9 cellular contexts compared by ENCODE assay signal in the genomic region with DNA sequence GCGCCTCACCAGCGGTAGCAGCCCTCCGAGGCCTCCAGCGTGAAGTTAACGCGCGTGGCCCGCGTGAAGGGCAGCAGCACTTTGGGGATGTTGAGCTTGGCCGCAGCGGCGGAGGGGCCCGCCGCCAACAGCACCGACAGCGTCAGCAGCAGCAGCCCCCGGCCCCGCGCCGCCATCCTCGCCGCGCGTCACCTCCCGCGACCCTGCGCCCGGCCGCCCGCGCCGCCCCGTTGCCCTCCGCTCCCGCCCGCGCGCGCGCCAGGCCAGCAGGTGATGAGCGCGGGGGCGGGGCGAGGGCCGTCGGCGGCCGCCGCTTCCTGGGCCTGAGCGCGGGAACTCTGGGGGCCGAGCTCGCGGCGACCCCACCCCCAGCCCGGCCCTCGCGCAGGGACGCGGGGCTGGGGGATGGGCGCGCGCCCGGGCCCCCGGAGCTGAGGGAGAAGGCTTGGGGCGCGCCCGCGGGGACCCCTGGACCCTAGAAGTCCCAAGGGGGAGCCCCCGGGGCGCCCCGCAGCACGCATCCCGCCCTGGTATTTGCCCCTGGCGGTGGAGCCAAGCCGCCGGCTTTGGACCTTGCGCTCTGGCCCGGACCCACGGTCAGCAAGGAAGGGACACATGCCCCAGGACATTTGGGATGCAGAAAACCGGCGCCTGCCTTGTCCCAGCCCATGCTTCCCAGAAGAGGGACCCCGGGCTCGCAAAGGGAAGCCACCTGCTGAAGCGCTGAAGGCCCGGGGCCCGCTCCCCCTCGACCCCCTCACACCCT. TPM values are rescaled to one million over a fixed set of nuclear protein-coding genes. Genes with fewer than 3 reads are reported as not detected.
DNase-seq lines count a peak whose midpoint lies in the region; ATAC-seq and TF ChIP-seq lines count a peak whose summit lies in the region.
"Had no signal": no experiment of that assay in that cellular context is flagged by ENCODE, and none has a peak within 500 bp of the region (broad histone marks: within the 10 kb centered on the region; RNA-seq: fewer than 3 reads in every experiment).

A gene (minus strand): TSS at position 272 of the 766 bp plus-strand sequence. CDS start 96 bp downstream, at position 176.

- intact Hi-C loops in prostate gland (cut with DNase I): no loop called here

- no peak for TF ChIP-seq CTCF in prostate gland (IDR thresholded peaks at IDR 0.05)

- peaks cover 5% of the 10 kb centered on the region for H3K4me1 ChIP-seq in prostate gland (replicated peaks)

- ATAC-seq in HG02973 (IDR thresholded peaks at IDR 0.05; ENCODE audit: unreplicated experiment): peak; percentile 47

- no peaks in the 10 kb centered on the region for H3K27me3 ChIP-seq in prostate gland (replicated peaks; ENCODE audit: insufficient read depth)

- H3K9me3 ChIP-seq in prostate gland: no peaks in the 10 kb centered on the region

- H3K27ac ChIP-seq in prostate gland: peak within 1 kb of the TSS; percentile 35 to 58

- peak; percentile 42 to 67 for DNase-seq in activated CD4-positive, alpha-beta T cell treated with anti-CD3 and anti-CD28 coated beads for 24 hours (ENCODE audit: low read depth in 2 of 2)
- DNase-seq in activated CD4-positive, alpha-beta T cell treated with anti-CD3 and anti-CD28 coated beads for 1 hour: no peak
- peak; percentile 33 for DNase-seq in NCI-H226
- DNase-seq in activated T-cell treated with anti-CD3 and anti-CD28 coated beads for 1 hour (ENCODE audit: low read depth): peak; percentile 36
- peak; percentile 33 for DNase-seq in globus pallidus (ENCODE audit: low spot score)
- DNase-seq in prostate gland (ENCODE audit: low spot score): no peak
- DNase-seq in H4 (ENCODE audit: low spot score): no peak

- H3K4me3 ChIP-seq in prostate gland: peak within 1 kb of the TSS; percentile 49 to 58

- no peak for TF ChIP-seq POLR2A in prostate gland (IDR thresholded peaks at IDR 0.05)

- WGBS in prostate gland: 8% methylated on average over 31 of the region's 88 CpGs

- no peaks in the 10 kb centered on the region for H3K36me3 ChIP-seq in prostate gland

RNA-seq across cellular contexts. Expression of the gene that starts here (rescaled TPM):
- 10 to 100 TPM; 10.6 to 31.2 TPM for total RNA-seq in prostate gland
- total RNA-seq in H4 (2014; rRNA removed; shearing (Covaris generic)): 3.1 and 3.7 TPM in 2 replicates
- total RNA-seq: myocyte had no signal

Comparison
In these comparisons a context has a peak if more than half of its experiments do, and no peak if none do; other contexts are left out.
1. DNase-seq: peak in activated CD4-positive, alpha-beta T cell treated with anti-CD3 and anti-CD28 coated beads for 24 hours (2 of 2), NCI-H226 (single experiment), activated T-cell treated with anti-CD3 and anti-CD28 coated beads for 1 hour (single experiment) and globus pallidus (single experiment); none in activated CD4-positive, alpha-beta T cell treated with anti-CD3 and anti-CD28 coated beads for 1 hour (single experiment), prostate gland (single experiment) and H4 (single experiment).